9 cellular contexts compared by ENCODE assay signal in the genomic region with DNA sequence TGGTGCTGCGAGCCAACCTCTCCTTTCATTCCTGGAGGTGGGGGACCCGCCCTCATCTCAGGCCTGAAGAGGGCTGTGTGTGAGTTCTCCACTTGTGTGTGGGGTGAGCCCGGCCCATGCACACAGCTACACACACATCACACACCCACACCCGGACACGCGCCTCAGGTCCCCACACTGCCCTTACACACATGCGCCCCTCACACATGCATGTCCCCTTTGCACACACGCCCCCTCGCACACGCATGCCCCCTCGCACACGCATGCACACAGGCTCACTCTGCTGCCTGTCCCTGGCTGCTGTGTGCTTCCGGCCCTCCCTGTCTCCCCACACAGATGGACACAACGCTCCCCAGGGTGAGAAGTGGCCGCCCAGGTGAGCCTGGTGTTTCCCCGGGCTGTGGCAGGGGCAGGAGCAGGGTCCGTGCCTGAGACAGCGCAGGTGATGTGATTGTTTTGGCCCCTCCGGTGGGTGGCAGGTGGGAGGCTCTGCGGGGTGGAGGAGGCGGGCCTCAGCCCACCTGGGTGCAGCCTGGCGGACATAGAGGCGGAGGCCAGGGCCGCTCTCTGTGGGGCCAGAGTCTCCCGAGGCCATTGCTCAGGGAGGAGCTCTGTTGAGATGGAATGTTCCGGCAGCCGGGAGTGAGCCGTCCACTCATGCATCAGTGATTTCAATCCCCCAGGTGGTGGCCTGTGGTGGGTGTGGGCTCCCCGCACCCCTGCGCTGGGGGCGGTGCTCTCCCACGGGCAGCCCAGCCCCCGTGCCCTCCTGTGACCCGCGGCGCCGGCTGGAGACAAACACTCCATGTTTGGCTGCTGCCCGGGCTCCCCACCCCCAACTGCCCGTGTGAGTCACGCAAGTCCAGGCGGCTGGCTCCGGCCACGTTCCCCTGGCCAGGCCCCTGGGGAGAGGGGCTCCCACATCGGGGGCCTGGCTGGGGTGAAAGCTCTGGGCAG. TPM values are rescaled to one million over a fixed set of nuclear protein-coding genes. Genes with fewer than 3 reads are reported as not detected.
DNase-seq lines count a peak whose midpoint lies in the region; ATAC-seq, FAIRE-seq and TF ChIP-seq lines count a peak whose summit lies in the region.
"Had no signal": no experiment of that assay in that cellular context is flagged by ENCODE, and none has a peak within 500 bp of the region (broad histone marks: within the 10 kb centered on the region; RNA-seq: fewer than 3 reads in every experiment).

No MANE protein-coding gene starts in this region.

- no peaks in the 10 kb centered on the region for H3K27me3 Mint-ChIP-seq in activated T-helper 17 cell treated with anti-CD3 and anti-CD28 coated beads, Interleukin-2, amount 50 U/mL, for 72 hours

- no peaks in the 10 kb centered on the region; the same call in 2 of the 3 replicates for H3K9me3 ChIP-seq in GM12878 (replicated peaks; ENCODE audit: control insufficient read depth, insufficient read depth, low read length)

- H3K4me2 ChIP-seq in GM12878 (ENCODE audit: control insufficient read depth, insufficient read depth): no peak overlapping the region

- H3K36me3 ChIP-seq in GM12878 (ENCODE audit: control insufficient read depth in 2 of 2, insufficient read depth in 2 of 2, low read length in 1 of 2): no peaks in the 10 kb centered on the region

- H3K9me3 Mint-ChIP-seq in activated T-helper 17 cell treated with anti-CD3 and anti-CD28 coated beads, Interleukin-2, amount 50 U/mL, for 72 hours: no peaks in the 10 kb centered on the region

- TF ChIP-seq CTCF in GM12878 (IDR thresholded peaks at IDR 0.05 in 2 of 3, conservative IDR thresholded peaks at IDR 0.05 in 1 of 3; ENCODE audit: control insufficient read depth in 2 of 3, extremely low read depth in 1 of 3, insufficient read depth in 1 of 3, low read depth in 3 of 3, low read length in 3 of 3): no peak

- H3K79me2 ChIP-seq in GM12878 (ENCODE audit: control insufficient read depth, insufficient read depth, low read length): no peaks in the 10 kb centered on the region

- TF ChIP-seq EP300 in GM12878 (IDR thresholded peaks at IDR 0.05; ENCODE audit: borderline replicate concordance in 1 of 2, control insufficient read depth in 1 of 2, low read depth in 2 of 2, low read length in 2 of 2): no peak

- no peak overlapping the region for H3K27ac Mint-ChIP-seq in activated T-helper 17 cell treated with anti-CD3 and anti-CD28 coated beads, Interleukin-2, amount 50 U/mL, for 72 hours

- BruUV-seq in GM12878 (replicated peaks; lab: Mats Ljungman, UMichigan): no TSS peak

- H2AFZ ChIP-seq in GM12878 (ENCODE audit: control insufficient read depth, low read depth, low read length): no peak overlapping the region

- DNase-seq in HK-2 (ENCODE audit: unreplicated experiment) (peak; percentile 88), GM12878 (ENCODE audit: low read depth, low spot score) (no peak), left colon (peak; percentile 51 to 75), stromal cell of bone marrow (ENCODE audit: low read depth) (peak; percentile 38), NCI-H187 (lab: John Stamatoyannopoulos, UW) (no peak)
- DNase-seq in activated CD4-positive, alpha-beta T cell treated with anti-CD3 and anti-CD28 coated beads, Interleukin-2, amount 50 U/mL, for 1 hour: no peak

- no peak for TF ChIP-seq POLR2A in GM12878 (IDR thresholded peaks at IDR 0.05; ENCODE audit: low read depth, low read length)

- no peaks in the 10 kb centered on the region for H3K36me3 Mint-ChIP-seq in activated T-helper 17 cell treated with anti-CD3 and anti-CD28 coated beads, Interleukin-2, amount 50 U/mL, for 72 hours (ENCODE audit: low read depth)

- CTCF ChIA-PET in GM12878 (lab: Yijun Ruan, JAX): no interaction called here

- TF ChIP-seq RAD21 in GM12878 (IDR thresholded peaks at IDR 0.05; ENCODE audit: insufficient read depth, low read depth, low read length): no peak

- WGBS in GM12878 (ENCODE audit: insufficient coverage, insufficient replicate concordance, low lambda C conversion rate, missing lambda C conversion rate): 55% methylated on average over 42 of the region's 44 CpGs

- intact Hi-C loops in GM12878 (cut with micrococcal nuclease; ENCODE audit: unreplicated experiment): no loop called here
- intact Hi-C loops in left colon (cut with DNase I, micrococcal nuclease): no loop called here

- no peak overlapping the region for H3K4me3 Mint-ChIP-seq in activated T-helper 17 cell treated with anti-CD3 and anti-CD28 coated beads, Interleukin-2, amount 50 U/mL, for 72 hours

- in situ Hi-C loops in GM12878 (cut with MboI): no loop called here

- no peaks in the 10 kb centered on the region for H4K20me1 ChIP-seq in GM12878 (ENCODE audit: control insufficient read depth, insufficient read depth)

- no peaks in the 10 kb centered on the region for H3K27me3 ChIP-seq in GM12878 (replicated peaks in 1 of 2; ENCODE audit: control insufficient read depth in 2 of 2, insufficient read depth in 2 of 2, low read length in 1 of 2)

- no peaks in the 10 kb centered on the region for H3K4me1 Mint-ChIP-seq in activated T-helper 17 cell treated with anti-CD3 and anti-CD28 coated beads, Interleukin-2, amount 50 U/mL, for 72 hours

- SMC1A ChIA-PET in GM12878 (lab: Charles Lee; ENCODE audit: uncharacterized antibody, unreplicated experiment): no interaction called here

- ATAC-seq in GM12878 (no peak), left colon (peak; percentile 48), HG03095 (IDR thresholded peaks at IDR 0.05; ENCODE audit: unreplicated experiment) (no peak)
- ATAC-seq in activated T-helper 17 cell treated with anti-CD3 and anti-CD28 coated beads, Interleukin-2, amount 50 U/mL, for 72 hours (replicated peaks): no peak

- no peak overlapping the region for H3K4me3 ChIP-seq in GM12878

- H3K27ac ChIP-seq in GM12878 (ENCODE audit: control insufficient read depth, insufficient read depth): no peak overlapping the region

- RAD21 ChIA-PET in GM12878 (lab: Charles Lee; ENCODE audit: unreplicated experiment): no interaction called here

- FAIRE-seq in GM12878 (lab: Jason Lieb, UNC): no peak
- FAIRE-seq: frontal cortex had no signal

- POLR2A ChIA-PET in GM12878 (lab: Charles Lee): no interaction called here

- no peak overlapping the region for H3K9ac ChIP-seq in GM12878 (ENCODE audit: control insufficient read depth, insufficient read depth, low read length)

- H3K4me1 ChIP-seq in GM12878 (ENCODE audit: control insufficient read depth, insufficient read depth, low read length): no peaks in the 10 kb centered on the region

RNA-seq across cellular contexts. Expression of a gene that starts 29.1 kb away (rescaled TPM):
- not detected in 2 replicates for total RNA-seq in GM12878 (2013; cell fraction: nucleolus; rRNA removed)
- total RNA-seq in GM12878 (2014; rRNA removed) (not detected in 2 replicates), GM12878 (2014; rRNA removed; fragmentation: Illumina TruSeq; extraction: Trizol) (not detected in 2 replicates), GM12878 (2021) (0.19 and 0.54 TPM in 2 replicates), left colon (10 to 100 TPM in 1 of 2 donors, 1 to 10 TPM in 1; 3.8 to 15.6 TPM)
- not detected for polyA plus RNA-seq in GM12878 (2011; ENCODE audit: low read depth)
- polyA plus RNA-seq in GM12878 (2011; rRNA removed) (not detected in 2 replicates), GM12878 (2014; fragmentation: Illumina TruSeq; extraction: Trizol) (not detected in 2 replicates), GM12878 (2014; fragmentation: Nextera tagmentation; extraction: Ambion mirVana) (not detected), GM12878 (2014; rRNA removed) (0.03 TPM in 1 of 2 replicates, not detected in the other), GM12878 (2016; fragmentation: Nextera tagmentation; extraction: Ambion mirVana) (under 1 TPM in 1 of 2 experiments, not detected in 1; 0.03 TPM)
- not detected in 2 replicates for polyA plus RNA-seq in GM12878 (2011; cell fraction: cytosol; rRNA removed)
- polyA plus RNA-seq in GM12878 (2011; cell fraction: nucleus; rRNA removed): 0.03 TPM in 1 of 2 replicates, not detected in the other
- 0.03 and 0.04 TPM in 2 replicates for polyA plus RNA-seq in GM12878 (2012)
- not detected in 2 replicates for polyA minus RNA-seq in GM12878 (2011; rRNA and poly(A)+ RNA removed)
- polyA minus RNA-seq in GM12878 (2011; cell fraction: cytosol; rRNA and poly(A)+ RNA removed): not detected in 2 replicates
- not detected in 2 replicates for polyA minus RNA-seq in GM12878 (2011; cell fraction: nucleus; rRNA and poly(A)+ RNA removed)
- 1 to 10 TPM; 1.4 to 1.9 TPM for total RNA-seq in activated T-helper 17 cell treated with anti-CD3 and anti-CD28 coated beads, Interleukin-2, amount 50 U/mL, for 72 hours

RNA-seq across cellular contexts. Expression of a gene that starts 43.1 kb away (rescaled TPM):
- total RNA-seq in GM12878 (2013; cell fraction: nucleolus; rRNA removed): not detected in 2 replicates
- total RNA-seq in GM12878 (2014; rRNA removed): not detected in 2 replicates
- total RNA-seq in GM12878 (2014; rRNA removed; fragmentation: Illumina TruSeq; extraction: Trizol): not detected in 2 replicates
- total RNA-seq in GM12878 (2021): not detected in 2 replicates
- not detected for polyA plus RNA-seq in GM12878 (2011; ENCODE audit: low read depth)
- polyA plus RNA-seq in GM12878 (2011; rRNA removed): not detected in 2 replicates
- not detected in 2 replicates for polyA plus RNA-seq in GM12878 (2011; cell fraction: cytosol; rRNA removed)
- not detected in 2 replicates for polyA plus RNA-seq in GM12878 (2011; cell fraction: nucleus; rRNA removed)
- polyA plus RNA-seq in GM12878 (2012): not detected in 2 replicates
- polyA plus RNA-seq in GM12878 (2014; fragmentation: Illumina TruSeq; extraction: Trizol): not detected in 2 replicates
- not detected for polyA plus RNA-seq in GM12878 (2014; fragmentation: Nextera tagmentation; extraction: Ambion mirVana)
- not detected in 2 replicates for polyA plus RNA-seq in GM12878 (2014; rRNA removed)
- polyA plus RNA-seq in GM12878 (2016; fragmentation: Nextera tagmentation; extraction: Ambion mirVana): not detected
- not detected in 2 replicates for polyA minus RNA-seq in GM12878 (2011; rRNA and poly(A)+ RNA removed)
- polyA minus RNA-seq in GM12878 (2011; cell fraction: cytosol; rRNA and poly(A)+ RNA removed): not detected in 2 replicates
- polyA minus RNA-seq in GM12878 (2011; cell fraction: nucleus; rRNA and poly(A)+ RNA removed): not detected in 2 replicates
- total RNA-seq in left colon: 100 to 1,000 TPM in 1 of 2 donors, 10 to 100 TPM in 1; 60.7 to 124 TPM
- total RNA-seq in activated T-helper 17 cell treated with anti-CD3 and anti-CD28 coated beads, Interleukin-2, amount 50 U/mL, for 72 hours: not detected
- total RNA-seq: frontal cortex had no signal

RNA-seq across cellular contexts. Expression of a gene that starts 48.0 kb away (rescaled TPM):
- not detected in 2 replicates for total RNA-seq in GM12878 (2013; cell fraction: nucleolus; rRNA removed)
- total RNA-seq in GM12878 (2014; rRNA removed): not detected in 2 replicates
- total RNA-seq in GM12878 (2014; rRNA removed; fragmentation: Illumina TruSeq; extraction: Trizol): not detected in 2 replicates
- total RNA-seq in GM12878 (2021): 0.19 TPM in 1 of 2 replicates, not detected in the other
- not detected for polyA plus RNA-seq in GM12878 (2011; ENCODE audit: low read depth)
- polyA plus RNA-seq in GM12878 (2011; rRNA removed): not detected in 2 replicates
- not detected in 2 replicates for polyA plus RNA-seq in GM12878 (2011; cell fraction: cytosol; rRNA removed)
- not detected in 2 replicates for polyA plus RNA-seq in GM12878 (2011; cell fraction: nucleus; rRNA removed)
- not detected in 2 replicates for polyA plus RNA-seq in GM12878 (2012)
- polyA plus RNA-seq in GM12878 (2014; fragmentation: Illumina TruSeq; extraction: Trizol): not detected in 2 replicates
- not detected for polyA plus RNA-seq in GM12878 (2014; fragmentation: Nextera tagmentation; extraction: Ambion mirVana)
- polyA plus RNA-seq in GM12878 (2014; rRNA removed): not detected in 2 replicates
- not detected for polyA plus RNA-seq in GM12878 (2016; fragmentation: Nextera tagmentation; extraction: Ambion mirVana)
- polyA minus RNA-seq in GM12878 (2011; rRNA and poly(A)+ RNA removed): not detected in 2 replicates
- not detected in 2 replicates for polyA minus RNA-seq in GM12878 (2011; cell fraction: cytosol; rRNA and poly(A)+ RNA removed)
- not detected in 2 replicates for polyA minus RNA-seq in GM12878 (2011; cell fraction: nucleus; rRNA and poly(A)+ RNA removed)
- 10 to 100 TPM in 1 of 2 donors, 1 to 10 TPM in 1; 6.4 to 18.6 TPM for total RNA-seq in left colon
- total RNA-seq in activated T-helper 17 cell treated with anti-CD3 and anti-CD28 coated beads, Interleukin-2, amount 50 U/mL, for 72 hours: not detected
- total RNA-seq: frontal cortex had no signal

RNA-seq across cellular contexts. Expression of a gene that starts 58.5 kb away (rescaled TPM):
- not detected in 2 replicates for total RNA-seq in GM12878 (2013; cell fraction: nucleolus; rRNA removed)
- total RNA-seq in GM12878 (2014; rRNA removed) (not detected in 2 replicates), GM12878 (2014; rRNA removed; fragmentation: Illumina TruSeq; extraction: Trizol) (not detected in 2 replicates), GM12878 (2021) (not detected in 2 replicates), left colon (10 to 100 TPM in 1 of 2 donors, 1 to 10 TPM in 1; 5.7 to 49.9 TPM)
- not detected for polyA plus RNA-seq in GM12878 (2011; ENCODE audit: low read depth)
- polyA plus RNA-seq in GM12878 (2011; rRNA removed) (not detected in 2 replicates), GM12878 (2014; fragmentation: Illumina TruSeq; extraction: Trizol) (0.06 TPM in 1 of 2 replicates, not detected in the other), GM12878 (2014; fragmentation: Nextera tagmentation; extraction: Ambion mirVana) (not detected), GM12878 (2014; rRNA removed) (not detected in 2 replicates), GM12878 (2016; fragmentation: Nextera tagmentation; extraction: Ambion mirVana) (not detected)
- not detected in 2 replicates for polyA plus RNA-seq in GM12878 (2011; cell fraction: cytosol; rRNA removed)
- polyA plus RNA-seq in GM12878 (2011; cell fraction: nucleus; rRNA removed): not detected in 2 replicates
- not detected in 2 replicates for polyA plus RNA-seq in GM12878 (2012)
- polyA minus RNA-seq in GM12878 (2011; rRNA and poly(A)+ RNA removed): not detected in 2 replicates
- not detected in 2 replicates for polyA minus RNA-seq in GM12878 (2011; cell fraction: cytosol; rRNA and poly(A)+ RNA removed)
- polyA minus RNA-seq in GM12878 (2011; cell fraction: nucleus; rRNA and poly(A)+ RNA removed): not detected in 2 replicates
- under 1 TPM; 0.29 to 0.32 TPM for total RNA-seq in activated T-helper 17 cell treated with anti-CD3 and anti-CD28 coated beads, Interleukin-2, amount 50 U/mL, for 72 hours
- total RNA-seq: frontal cortex had no signal

Comparison
In these comparisons a context has a peak if more than half of its experiments do, and no peak if none do; other contexts are left out.
1. DNase-seq: peak in HK-2 (single experiment), left colon (2 of 2) and stromal cell of bone marrow (single experiment); none in GM12878 (single experiment), activated CD4-positive, alpha-beta T cell treated with anti-CD3 and anti-CD28 coated beads, Interleukin-2, amount 50 U/mL, for 1 hour (single experiment) and NCI-H187 (0 of 2).
2. RNA of a gene that starts 43.1 kb away (total RNA-seq): 60.7 to 124 TPM in left colon; not detected in activated T-helper 17 cell treated with anti-CD3 and anti-CD28 coated beads, Interleukin-2, amount 50 U/mL, for 72 hours and not detected in GM12878; every median in the first group is over 10 times any median in the second.
3. RNA of a gene that starts 48.0 kb away (total RNA-seq): 6.4 to 18.6 TPM in left colon; 0.19 TPM in GM12878 and not detected in activated T-helper 17 cell treated with anti-CD3 and anti-CD28 coated beads, Interleukin-2, amount 50 U/mL, for 72 hours; every median in the first group is over 4 times any median in the second.